ENCODE assay signal across 8 cellular contexts in genomic region chr7:140176271-140176701, GRCh38. TPM values are rescaled to one million over a fixed set of nuclear protein-coding genes. Genes with fewer than 3 reads are reported as not detected.
DNase-seq lines count a peak whose midpoint lies in the region; ATAC-seq and TF ChIP-seq lines count a peak whose summit lies in the region.

No MANE protein-coding gene starts in this region.

- DNase-seq in Caco-2 (no peak), NCI-H69 (lab: John Stamatoyannopoulos, UW) (peak; percentile 57), NCI-H524 (lab: John Stamatoyannopoulos, UW) (no peak), COLO668 (lab: John Stamatoyannopoulos, UW; ENCODE audit: unreplicated experiment) (no peak), Ammon's horn (ENCODE audit: low spot score) (no peak)
- peak; percentile 3 for DNase-seq in effector CD4-positive, alpha-beta T cell

- CTCF ChIA-PET in Caco-2 (lab: Charles Lee), result no interaction called here

- POLR2A ChIA-PET in Caco-2 (lab: Charles Lee), result no interaction called here

- peak; percentile 2 for ATAC-seq in GM21447 (IDR thresholded peaks at IDR 0.05; ENCODE audit: unreplicated experiment)

- H3K9me3 ChIP-seq in Caco-2 (no peaks in the 10 kb centered on the region), muscle layer of colon (ENCODE audit: low read length) (no peaks in the 10 kb centered on the region)

- no peak overlapping the region for H3K9ac ChIP-seq in muscle layer of colon (ENCODE audit: low read length)

- H3K9me3 Mint-ChIP-seq in Caco-2 (ENCODE audit: unreplicated experiment), result no peaks in the 10 kb centered on the region

- no TSS peak for BruUV-seq in Caco-2 (replicated peaks; lab: Mats Ljungman, UMichigan)

- H3K36me3 Mint-ChIP-seq in Caco-2 (ENCODE audit: insufficient read depth, unreplicated experiment), result no peaks in the 10 kb centered on the region

- peak overlapping the region; percentile 94 for H3K27ac ChIP-seq in muscle layer of colon (ENCODE audit: low read depth, low read length)

- H3K36me3 ChIP-seq in Caco-2 (ENCODE audit: control insufficient read depth, insufficient read depth, low read length), result no peaks in the 10 kb centered on the region
- H3K36me3 ChIP-seq in muscle layer of colon (ENCODE audit: insufficient read depth, low read length), result no peaks in the 10 kb centered on the region

- H3K27me3 ChIP-seq in Caco-2 (replicated peaks; ENCODE audit: control insufficient read depth, insufficient read depth, low read length) (no peaks in the 10 kb centered on the region), muscle layer of colon (ENCODE audit: control insufficient read depth in 1 of 2, insufficient read depth in 2 of 2, low read length in 2 of 2) (no peaks in the 10 kb centered on the region)

- H3K4me1 ChIP-seq in Caco-2, result no peaks in the 10 kb centered on the region
- H3K4me1 ChIP-seq in muscle layer of colon (ENCODE audit: insufficient read depth, low read length), result peaks cover 9% of the 10 kb centered on the region

- H3K4me3 ChIP-seq in Caco-2 (ENCODE audit: low read depth, low read length) (peak overlapping the region; percentile 83), muscle layer of colon (ENCODE audit: low read depth in 1 of 2, low read length in 2 of 2) (peak overlapping the region in 1 of 2 donors; percentile 71)

- intact Hi-C loops in Caco-2 (cut with micrococcal nuclease; ENCODE audit: unreplicated experiment), result loop anchor here (5.0 to 10.0 kb wide), 5 partner anchors 56 to 479 kb away; partner anchors contain the start of genes MKRN1 and SLC37A3

- H3K27ac Mint-ChIP-seq in Caco-2 (ENCODE audit: unreplicated experiment), result no peak overlapping the region

- H3K27me3 Mint-ChIP-seq in Caco-2 (ENCODE audit: insufficient read depth, unreplicated experiment), result peaks cover 11% of the 10 kb centered on the region

- peak overlapping the region; percentile 81 for H3K4me3 Mint-ChIP-seq in Caco-2 (ENCODE audit: unreplicated experiment)

- TF ChIP-seq CTCF in Caco-2 (IDR thresholded peaks at IDR 0.05; ENCODE audit: insufficient read depth in 1 of 2, low read depth in 1 of 2, low read length in 1 of 2, severe bottlenecking in 1 of 2, unreplicated experiment in 1 of 2), result no peak

- peaks cover 13% of the 10 kb centered on the region for H3K4me1 Mint-ChIP-seq in Caco-2 (ENCODE audit: low read depth, unreplicated experiment)

RNA-seq across cellular contexts. Expression of gene KDM7A, which starts 0.5 kb away (rescaled TPM):
- total RNA-seq in Caco-2 (2022), result 3.6 and 5.1 TPM in 2 replicates

Comparison
In these comparisons a context has a peak if more than half of its experiments do, and no peak if none do; other contexts are left out.
1. DNase-seq: peak in NCI-H69 (single experiment) and effector CD4-positive, alpha-beta T cell (single experiment); none in Caco-2 (0 of 2), NCI-H524 (0 of 2), COLO668 (single experiment) and Ammon's horn (single experiment).